ENCODE assay signal across 16 cellular contexts in the genomic region with DNA sequence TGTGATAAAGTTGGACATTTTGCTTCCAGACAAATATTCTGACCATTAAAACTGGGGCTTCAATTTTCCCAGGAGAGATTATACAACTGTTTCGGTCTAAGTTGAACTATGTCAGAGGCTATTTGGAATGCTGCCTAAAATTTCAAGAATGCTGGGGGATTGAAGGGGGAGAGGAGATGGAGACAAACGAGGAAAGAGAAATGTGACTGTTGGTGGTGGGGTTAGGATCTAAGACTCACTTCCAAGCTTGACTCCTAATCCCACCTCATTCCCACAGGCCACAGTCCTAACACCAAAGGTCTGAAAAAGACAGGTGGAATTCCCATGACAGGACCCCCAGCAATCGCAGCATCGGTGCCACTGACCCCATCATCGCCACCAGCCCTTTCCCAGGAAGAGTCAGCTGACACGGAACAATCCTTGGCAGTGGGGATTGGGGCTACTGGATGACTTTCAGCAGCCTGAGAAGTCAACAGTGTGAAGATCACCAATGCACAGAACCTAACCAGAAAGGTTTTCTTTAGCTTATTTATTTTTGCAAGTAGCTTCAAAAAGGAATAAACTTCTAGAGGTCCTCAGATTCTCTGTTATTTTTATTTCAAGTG.
DNase-seq lines count a peak whose midpoint lies in the region; ATAC-seq, FAIRE-seq and TF ChIP-seq lines count a peak whose summit lies in the region.
"Had no signal": no experiment of that assay in that cellular context is flagged by ENCODE, and none has a peak within 500 bp of the region (broad histone marks: within the 10 kb centered on the region; RNA-seq: fewer than 3 reads in every experiment).

No MANE protein-coding gene starts in this region.

- H3K36me3 ChIP-seq in gastroesophageal sphincter (no peaks in the 10 kb centered on the region), muscle layer of duodenum (ENCODE audit: control insufficient read depth in 1 of 2, insufficient read depth in 2 of 2, low read length in 2 of 2) (no peaks in the 10 kb centered on the region), upper lobe of left lung (no peaks in the 10 kb centered on the region), colonic mucosa (no peaks in the 10 kb centered on the region)

- H3K27me3 ChIP-seq in gastroesophageal sphincter (no peaks in the 10 kb centered on the region), muscle layer of duodenum (ENCODE audit: low read depth, low read length) (no peaks in the 10 kb centered on the region), upper lobe of left lung (no peaks in the 10 kb centered on the region), colonic mucosa (no peaks in the 10 kb centered on the region)

- no peak for TF ChIP-seq EP300 in gastroesophageal sphincter (IDR thresholded peaks at IDR 0.05)
- TF ChIP-seq EP300 in upper lobe of left lung (IDR thresholded peaks at IDR 0.05), result no peak

- H3K4me1 ChIP-seq in gastroesophageal sphincter (peaks cover 0 to 92% (median 33%) of the 10 kb centered on the region in 3 donors), muscle layer of duodenum (ENCODE audit: control insufficient read depth in 1 of 2, insufficient read depth in 2 of 2, low read length in 2 of 2) (peaks cover 21 to 51% of the 10 kb centered on the region in 2 donors), upper lobe of left lung (peaks cover 26 to 69% (median 47%) of the 10 kb centered on the region in 4 donors), colonic mucosa (no peaks in the 10 kb centered on the region)

- in situ Hi-C loops in astrocyte of the spinal cord (cut with HindIII; ENCODE audit: low sequenced_read_pairs), result no loop called here

- DNase-seq in astrocyte of the spinal cord (ENCODE audit: low read depth, low spot score) (peak; percentile 34), upper lobe of left lung (no peak), MV-4-11 (lab: John Stamatoyannopoulos, UW) (no peak), colonic mucosa (no peak), H54 (ENCODE audit: insufficient read length, low spot score) (no peak)
- DNase-seq: activated CD4-positive, alpha-beta T cell treated with anti-CD3 and anti-CD28 coated beads for 1 hour; activated T-cell treated with anti-CD3 and anti-CD28 coated beads, Interleukin-2, amount 50 U/mL, for 48 hours; GOT3; mammary epithelial cell; NCI-H1105; NCI-H748 treated with DMSO at 0.1 percent for 48 hours had no signal

- no peak overlapping the region for H3K4me3 ChIP-seq in astrocyte of the spinal cord (ENCODE audit: low read depth, low read length)
- H3K4me3 ChIP-seq in gastroesophageal sphincter, result no peak overlapping the region
- no peak overlapping the region for H3K4me3 ChIP-seq in muscle layer of duodenum (ENCODE audit: low read depth in 1 of 2, low read length in 2 of 2)
- H3K4me3 ChIP-seq in upper lobe of left lung, result no peak overlapping the region
- no peak overlapping the region for H3K4me3 ChIP-seq in colonic mucosa

- H3K9ac ChIP-seq in colonic mucosa (ENCODE audit: low read depth in 2 of 2, low read length in 2 of 2), result no peak overlapping the region

- TF ChIP-seq CTCF in astrocyte of the spinal cord (IDR thresholded peaks at IDR 0.05; ENCODE audit: low read depth, low read length) (no peak), gastroesophageal sphincter (IDR thresholded peaks at IDR 0.05) (no peak), upper lobe of left lung (IDR thresholded peaks at IDR 0.05) (no peak), colonic mucosa (IDR thresholded peaks at IDR 0.05) (no peak)

- no peak for TF ChIP-seq POLR2A in gastroesophageal sphincter (IDR thresholded peaks at IDR 0.05)
- TF ChIP-seq POLR2A in upper lobe of left lung (IDR thresholded peaks at IDR 0.05), result no peak
- TF ChIP-seq POLR2A in H54 (IDR thresholded peaks at IDR 0.05; ENCODE audit: low read depth, low read length), result no peak

- WGBS in gastroesophageal sphincter (ENCODE audit: low coverage in 1 of 2), 2 donors, result 10 to 48% methylated on average over 3 to 6 of the region's 6 CpGs
- 49 to 54% methylated on average over 6 of the region's 6 CpGs for WGBS in upper lobe of left lung, 2 donors

- H3K9me3 ChIP-seq in gastroesophageal sphincter (no peaks in the 10 kb centered on the region), muscle layer of duodenum (ENCODE audit: control insufficient read depth in 1 of 2, low read length in 2 of 2) (no peaks in the 10 kb centered on the region), upper lobe of left lung (no peaks in the 10 kb centered on the region), colonic mucosa (no peaks in the 10 kb centered on the region)

- intact Hi-C loops in colonic mucosa (cut with DNase I), result no loop called here

- ATAC-seq in gastroesophageal sphincter, result no peak
- ATAC-seq in upper lobe of left lung (ENCODE audit: low FRiP score in 2 of 2), result peak; percentile 6 to 40
- ATAC-seq in GM18873 (IDR thresholded peaks at IDR 0.05; ENCODE audit: low FRiP score, unreplicated experiment), result no peak

- peak overlapping the region in 3 of 4 donors; percentile 49 to 75 (median 59) for H3K27ac ChIP-seq in gastroesophageal sphincter
- H3K27ac ChIP-seq in muscle layer of duodenum (ENCODE audit: low read length), result peak overlapping the region; percentile 7
- H3K27ac ChIP-seq in upper lobe of left lung, result peak overlapping the region; percentile 26 to 81 (median 50)
- H3K27ac ChIP-seq in colonic mucosa, result no peak overlapping the region

- FAIRE-seq in H54 (lab: Jason Lieb, UNC), result no peak
- FAIRE-seq: bronchial epithelial cell, GM19239 had no signal

Comparison
In these comparisons a context has a peak if more than half of its experiments do, and no peak if none do; other contexts are left out.
1. ATAC-seq: peak in upper lobe of left lung (2 of 2); none in gastroesophageal sphincter (single experiment) and GM18873 (single experiment).